ENCODE assay signal across 20 cellular contexts in genomic region chr4:74087481-74087880, GRCh38. TPM values are rescaled to one million over a fixed set of nuclear protein-coding genes. Genes with fewer than 3 reads are reported as not detected.
"Had no signal": no experiment of that assay in that cellular context is flagged by ENCODE, and none has a peak within 500 bp of the region (broad histone marks: within the 10 kb centered on the region; RNA-seq: fewer than 3 reads in every experiment).

No MANE protein-coding gene starts in this region.

- H2AFZ ChIP-seq: parathyroid adenoma had no signal

- H3K79me2 ChIP-seq: parathyroid adenoma had no signal

- H3K27me3 ChIP-seq: colonic mucosa, right lobe of liver, testis, tibial nerve, upper lobe of right lung, vagina had no signal

- H3K4me3 Mint-ChIP-seq: naive thymus-derived CD8-positive, alpha-beta T cell; neural crest cell; stimulated activated naive B cell treated with anti-CD40 and anti-IgM and Interleukin-4, amounts not matched to agents 10 μg/mL and 1 μg/mL and 100 μg/mL, for 72 hours; stimulated activated naive CD8-positive, alpha-beta T cell treated with anti-CD3 and anti-CD28 coated beads, Interleukin-15, amount 100 ng/mL, for 72 hours had no signal

- DNase-seq: colonic mucosa; dermis blood vessel endothelial cell; glutamatergic neuron; islet precursor cell; left colon; left ventricle myocardium superior; naive thymus-derived CD8-positive, alpha-beta T cell; retina; right lobe of liver; stimulated activated CD4-positive, alpha-beta T cell treated with anti-CD3 and anti-CD28 coated beads, Interleukin-4, amount 100 ng/mL, for 24 hours; stimulated activated naive B cell treated with anti-CD40 and anti-IgM and Interleukin-4, amounts not matched to agents 10 μg/mL and 1 μg/mL and 100 μg/mL, for 72 hours; stimulated activated naive CD8-positive, alpha-beta T cell treated with anti-CD3 and anti-CD28 coated beads, Interleukin-15, amount 100 ng/mL, for 72 hours; testis; upper lobe of right lung had no signal

- H3K36me3 Mint-ChIP-seq: naive thymus-derived CD8-positive, alpha-beta T cell; stimulated activated naive B cell treated with anti-CD40 and anti-IgM and Interleukin-4, amounts not matched to agents 10 μg/mL and 1 μg/mL and 100 μg/mL, for 72 hours had no signal

- H3K9ac ChIP-seq: parathyroid adenoma had no signal

- H3K4me3 ChIP-seq: colonic mucosa, lung, prostate gland, right lobe of liver, testis, tibial nerve, upper lobe of right lung, vagina had no signal

- H3K9me3 ChIP-seq: colonic mucosa, prostate gland, right lobe of liver, testis, tibial nerve, upper lobe of right lung, vagina had no signal

- H3K4me1 Mint-ChIP-seq: naive thymus-derived CD8-positive, alpha-beta T cell; neural crest cell; stimulated activated naive B cell treated with anti-CD40 and anti-IgM and Interleukin-4, amounts not matched to agents 10 μg/mL and 1 μg/mL and 100 μg/mL, for 72 hours; stimulated activated naive CD8-positive, alpha-beta T cell treated with anti-CD3 and anti-CD28 coated beads, Interleukin-15, amount 100 ng/mL, for 72 hours had no signal

- ATAC-seq: left colon; left ventricle myocardium superior; naive thymus-derived CD8-positive, alpha-beta T cell; right lobe of liver; stimulated activated naive B cell treated with anti-CD40 and anti-IgM and Interleukin-4, amounts not matched to agents 10 μg/mL and 1 μg/mL and 100 μg/mL, for 72 hours; stimulated activated naive CD8-positive, alpha-beta T cell treated with anti-CD3 and anti-CD28 coated beads, Interleukin-15, amount 100 ng/mL, for 72 hours; upper lobe of right lung had no signal

- H3K4me1 ChIP-seq: parathyroid adenoma, prostate gland, right lobe of liver, testis, tibial nerve, upper lobe of right lung, vagina had no signal

- H3K27ac Mint-ChIP-seq: naive thymus-derived CD8-positive, alpha-beta T cell; stimulated activated naive B cell treated with anti-CD40 and anti-IgM and Interleukin-4, amounts not matched to agents 10 μg/mL and 1 μg/mL and 100 μg/mL, for 72 hours had no signal

- H3K9me3 Mint-ChIP-seq: naive thymus-derived CD8-positive, alpha-beta T cell; neural crest cell; stimulated activated naive B cell treated with anti-CD40 and anti-IgM and Interleukin-4, amounts not matched to agents 10 μg/mL and 1 μg/mL and 100 μg/mL, for 72 hours; stimulated activated naive CD8-positive, alpha-beta T cell treated with anti-CD3 and anti-CD28 coated beads, Interleukin-15, amount 100 ng/mL, for 72 hours had no signal

- H3K27ac ChIP-seq: colonic mucosa, parathyroid adenoma, prostate gland, right lobe of liver, testis, tibial nerve, upper lobe of right lung, vagina had no signal

- H3K36me3 ChIP-seq: colonic mucosa, prostate gland, right lobe of liver, tibial nerve, upper lobe of right lung, vagina had no signal

RNA-seq across cellular contexts. Expression of gene CXCL2, which starts 11.5 kb away (rescaled TPM):
- total RNA-seq: naive thymus-derived CD8-positive, alpha-beta T cell had no signal
- polyA plus RNA-seq: naive thymus-derived CD8-positive, alpha-beta T cell had no signal

RNA-seq across cellular contexts. Expression of gene CXCL3, which starts 49.0 kb away (rescaled TPM):
- total RNA-seq: naive thymus-derived CD8-positive, alpha-beta T cell; vagina had no signal
- polyA plus RNA-seq: naive thymus-derived CD8-positive, alpha-beta T cell had no signal
